Comparison of ENCODE assay signal across 7 cellular contexts in genomic region chr17:75059369-75060345, GRCh38. TPM values are rescaled to one million over a fixed set of nuclear protein-coding genes. Genes with fewer than 3 reads are reported as not detected.
A peak's percentile ranks its signal among the peaks of the same experiment; 100 is the strongest.
DNase-seq lines count a peak whose midpoint lies in the region; ATAC-seq, FAIRE-seq and TF ChIP-seq lines count a peak whose summit lies in the region.

No MANE protein-coding gene starts in this region.

- H2BK20ac ChIP-seq in H1 (ENCODE audit: low read length) = no peak overlapping the region

- H2BK120ac ChIP-seq in H1 (replicated peaks; ENCODE audit: low read depth, low read length) = no peak overlapping the region

- no peak overlapping the region for H3K27ac ChIP-seq in OCI-LY1 (ENCODE audit: low read depth, low read length, poor library complexity, severe bottlenecking)
- H3K27ac ChIP-seq in H1 (ENCODE audit: low read depth, low read length) = no peak overlapping the region

- POLR2A ChIA-PET in H1 (lab: Charles Lee; ENCODE audit: partially characterized antibody) = interaction anchor here (0.6 to 2.3 kb wide), 10 partner anchors 11 to 144 kb away, joined by 3 to 5 read pairs (median 3); partner anchors contain the start of genes ATP5PD, KCTD2 and SLC16A5
- POLR2A ChIA-PET in activated CD4-positive, alpha-beta memory T cell treated with anti-CD3 and anti-CD28 coated beads for 36 hours (lab: Charles Lee) = interaction anchor here (1.3 kb wide), 1 partner anchor 27 kb away, joined by 3 read pairs; no protein-coding TSS in a partner anchor

- 92% methylated on average over 25 of the region's 25 CpGs; no CpG with 5 or more reads in 1 of the 2 experiments for WGBS in H1 (ENCODE audit: extremely low coverage in 1 of 2, insufficient coverage in 1 of 2, insufficient read length in 1 of 2, insufficient replicate concordance in 2 of 2, low coverage in 1 of 2, low lambda C conversion rate in 2 of 2, missing lambda C conversion rate in 1 of 2), 2 experiments

- no peak overlapping the region for H3K23ac ChIP-seq in H1 (ENCODE audit: insufficient read length)

- H2AFZ ChIP-seq in OCI-LY1 (ENCODE audit: low read length) (no peak overlapping the region), H1 (ENCODE audit: low read length) (no peak overlapping the region)

- DNase-seq in H1 (ENCODE audit: low read depth in 1 of 2, low spot score in 2 of 2) (no peak), midbrain (lab: John Stamatoyannopoulos, UW) (peak; percentile 77), GM20000 (ENCODE audit: low spot score) (no peak)
- DNase-seq in activated CD4-positive, alpha-beta memory T cell treated with anti-CD3 and anti-CD28 coated beads for 36 hours = no peak

- H3K79me1 ChIP-seq in H1 (ENCODE audit: low read depth, low read length) = no peaks in the 10 kb centered on the region; the same call in 1 of the 2 replicates

- H3K14ac ChIP-seq in H1 (ENCODE audit: insufficient read length) = no peak overlapping the region

- no peaks in the 10 kb centered on the region for H3K9me3 Mint-ChIP-seq in activated CD4-positive, alpha-beta memory T cell treated with anti-CD3 and anti-CD28 coated beads for 36 hours

- TF ChIP-seq EP300 in H1 (IDR thresholded peaks at IDR 0.05; ENCODE audit: borderline replicate concordance in 1 of 2, low read depth in 2 of 2, low read length in 2 of 2) = no peak

- peaks cover 36% of the 10 kb centered on the region for H3K36me3 Mint-ChIP-seq in activated CD4-positive, alpha-beta memory T cell treated with anti-CD3 and anti-CD28 coated beads for 36 hours

- H4K8ac ChIP-seq in H1 (ENCODE audit: extremely low read depth, insufficient read depth, low read length) = no peak overlapping the region

- TF ChIP-seq POLR2A in H1 (IDR thresholded peaks at IDR 0.05; ENCODE audit: control extremely low read depth in 1 of 2, low read depth in 2 of 2, low read length in 2 of 2) = no peak

- H3K9me2 ChIP-seq in OCI-LY1 (ENCODE audit: low read depth, low read length) = no peaks in the 10 kb centered on the region

- ATAC-seq in HG03097 (IDR thresholded peaks at IDR 0.05; ENCODE audit: low FRiP score, unreplicated experiment) = no peak

- TF ChIP-seq RAD21 in H1 (IDR thresholded peaks at IDR 0.05 in 1 of 2, conservative IDR thresholded peaks at IDR 0.05 in 1 of 2; ENCODE audit: low read depth in 2 of 2, low read length in 2 of 2) = peak; percentile 13 to 38; a peak in 2 of 4 replicates

- H3K56ac ChIP-seq in H1 (replicated peaks; ENCODE audit: insufficient read length, low read depth, low read length) = no peak overlapping the region

- H3K18ac ChIP-seq in H1 (ENCODE audit: extremely low read depth, low read length) = no peak overlapping the region

- H3K4me3 ChIP-seq in OCI-LY1 (ENCODE audit: low read depth, low read length, poor library complexity, severe bottlenecking) (no peak overlapping the region), H1 (ENCODE audit: extremely low read depth in 1 of 4, insufficient read depth in 2 of 4, low read depth in 3 of 4, low read length in 4 of 4) (no peak overlapping the region)

- H3K79me2 ChIP-seq in OCI-LY1 (ENCODE audit: insufficient read depth, low read length) (no peaks in the 10 kb centered on the region), H1 (ENCODE audit: control insufficient read depth in 1 of 2, insufficient read depth in 2 of 2, low read length in 2 of 2) (peaks cover 0 to 12% of the 10 kb centered on the region in 2 experiments; a peak in 1 of 4 replicates)

- no peak overlapping the region for H4K91ac ChIP-seq in H1 (replicated peaks; ENCODE audit: insufficient read length, low read length)

- H3K4me2 ChIP-seq in OCI-LY1 (ENCODE audit: low read length) = no peak overlapping the region
- no peak overlapping the region for H3K4me2 ChIP-seq in H1 (ENCODE audit: insufficient read depth in 1 of 2, low read depth in 2 of 2, low read length in 2 of 2)

- H3K9me3 ChIP-seq in OCI-LY1 (ENCODE audit: low read length) (no peaks in the 10 kb centered on the region), H1 (ENCODE audit: insufficient read depth in 2 of 2, low read depth in 1 of 2, low read length in 1 of 2) (no peaks in the 10 kb centered on the region)

- peaks cover 7% of the 10 kb centered on the region for H3K4me1 Mint-ChIP-seq in activated CD4-positive, alpha-beta memory T cell treated with anti-CD3 and anti-CD28 coated beads for 36 hours (ENCODE audit: low read depth)

- no peaks in the 10 kb centered on the region for H3K23me2 ChIP-seq in H1 (ENCODE audit: low read depth, low read length)

- no peak overlapping the region for H2BK15ac ChIP-seq in H1 (ENCODE audit: low read length)

- no peak overlapping the region for H3K27ac Mint-ChIP-seq in activated CD4-positive, alpha-beta memory T cell treated with anti-CD3 and anti-CD28 coated beads for 36 hours

- H3K27me3 ChIP-seq in OCI-LY1 (ENCODE audit: insufficient read depth, low read length) (no peaks in the 10 kb centered on the region), H1 (replicated peaks in 1 of 4; ENCODE audit: control insufficient read depth in 3 of 4, extremely low read depth in 1 of 4, insufficient read depth in 3 of 4, low read length in 3 of 4) (no peaks in the 10 kb centered on the region)

- TF ChIP-seq CTCF in GM12872 (IDR thresholded peaks at IDR 0.05; ENCODE audit: insufficient read depth, low read depth, low read length) (0 out of 3 replicates have a peak, but pooled peaks have one; percentile 11), OCI-LY1 (IDR thresholded peaks at IDR 0.05; ENCODE audit: low read length) (peak; percentile 31; the same call in 1 of the 2 replicates), H1 (IDR thresholded peaks at IDR 0.05; ENCODE audit: control extremely low read depth in 1 of 3, insufficient read depth in 1 of 3, low read depth in 1 of 3, low read length in 3 of 3) (peak in 2 of 3 experiments; percentile 27; a peak in 2 of 4 replicates), GM20000 (IDR thresholded peaks at IDR 0.05; ENCODE audit: extremely low read depth, missing control alignments) (no peak)

- no peaks in the 10 kb centered on the region for H3K27me3 Mint-ChIP-seq in activated CD4-positive, alpha-beta memory T cell treated with anti-CD3 and anti-CD28 coated beads for 36 hours

- no peak overlapping the region for H2AK5ac ChIP-seq in H1 (ENCODE audit: low read depth, low read length)

- no peak overlapping the region for H2BK5ac ChIP-seq in H1 (ENCODE audit: low read depth, low read length)

- no peaks in the 10 kb centered on the region for H4K20me1 ChIP-seq in OCI-LY1 (ENCODE audit: insufficient read depth, low read length)
- H4K20me1 ChIP-seq in H1 (replicated peaks in 1 of 2; ENCODE audit: control insufficient read depth in 1 of 2, insufficient read depth in 2 of 2, low read length in 2 of 2) = peaks cover 3 to 12% of the 10 kb centered on the region in 2 experiments

- H4K5ac ChIP-seq in H1 (ENCODE audit: insufficient read length, low read depth, low read length) = no peak overlapping the region

- CTCF ChIA-PET in H1 (lab: Charles Lee; ENCODE audit: partially characterized antibody) = interaction anchor here (0.6 to 8.1 kb wide), 32 partner anchors 9 to 307 kb away, joined by 3 to 81 read pairs (median 4); partner anchors contain the start of genes ARMC7, KCTD2, NT5C and SLC16A5
- CTCF ChIA-PET in activated CD4-positive, alpha-beta memory T cell treated with anti-CD3 and anti-CD28 coated beads for 36 hours (lab: Charles Lee) = interaction anchor here (0.6 to 2.5 kb wide), 17 partner anchors 10 to 246 kb away, joined by 3 to 8 read pairs (median 4); partner anchors contain the start of gene NUP85

- H3K4me1 ChIP-seq in OCI-LY1 (ENCODE audit: insufficient read depth, low read length, severe bottlenecking) = no peaks in the 10 kb centered on the region
- H3K4me1 ChIP-seq in H1 (replicated peaks in 1 of 4; ENCODE audit: control insufficient read depth in 3 of 4, insufficient read depth in 4 of 4, low read length in 3 of 4) = no peaks in the 10 kb centered on the region

- no peak for FAIRE-seq in H1 (lab: Jason Lieb, UNC)

- no peak overlapping the region for H3K4me3 Mint-ChIP-seq in activated CD4-positive, alpha-beta memory T cell treated with anti-CD3 and anti-CD28 coated beads for 36 hours

- H3K9ac ChIP-seq in OCI-LY1 (ENCODE audit: low read length) (no peak overlapping the region), H1 (replicated peaks in 1 of 4; ENCODE audit: extremely low read depth in 1 of 4, low read depth in 3 of 4, low read length in 3 of 4) (no peak overlapping the region)

- H3K36me3 ChIP-seq in OCI-LY1 (ENCODE audit: insufficient read depth, low read length) (peaks cover 38% of the 10 kb centered on the region), H1 (ENCODE audit: control insufficient read depth in 2 of 4, insufficient read depth in 4 of 4, low read length in 3 of 4) (peaks cover 17 to 68% (median 44%) of the 10 kb centered on the region in 4 experiments)

- intact Hi-C loops in activated CD4-positive, alpha-beta memory T cell treated with anti-CD3 and anti-CD28 coated beads for 36 hours (cut with micrococcal nuclease) = no loop called here

- H2BK12ac ChIP-seq in H1 (ENCODE audit: low read depth, low read length) = no peak overlapping the region

- peak overlapping the region; percentile 69 for H3K4ac ChIP-seq in H1 (replicated peaks; ENCODE audit: insufficient read length, low read depth, low read length)

- no peaks in the 10 kb centered on the region for H3F3A ChIP-seq in OCI-LY1 (ENCODE audit: insufficient read depth, low read length)

RNA-seq across cellular contexts. Expression of gene KCTD2, which starts 12.6 kb away (rescaled TPM):
- total RNA-seq in H1 (2021; fragmentation: NEBNext Ultra II Directional; extraction: Animal tissue kit (Norgen Biotek cat#: 25700)) = 33.7 and 34.1 TPM in 2 replicates
- 32.6 and 36.8 TPM in 2 replicates for polyA plus RNA-seq in H1 (2011; rRNA removed)
- polyA plus RNA-seq in H1 (2011; cell fraction: cytosol; rRNA removed) = 34.2 TPM
- 34.2 TPM for polyA plus RNA-seq in H1 (2011; cell fraction: nucleus; rRNA removed)
- 28.4 to 33.2 TPM (median 30.1 TPM) in 4 replicates for polyA plus RNA-seq in H1 (2012, experiment 1 of 2)
- 27.2 TPM for polyA plus RNA-seq in H1 (2012, experiment 2 of 2)
- polyA plus RNA-seq in H1 (2013, experiment 1 of 2) = 19.6 TPM
- polyA plus RNA-seq in H1 (2013, experiment 2 of 2) = 19.1 TPM
- polyA minus RNA-seq in H1 (2011; rRNA and poly(A)+ RNA removed) = 40.0 and 40.9 TPM in 2 replicates
- 16.6 TPM for polyA minus RNA-seq in H1 (2011; cell fraction: cytosol; rRNA and poly(A)+ RNA removed)
- 13.5 TPM for polyA minus RNA-seq in H1 (2011; cell fraction: nucleus; rRNA and poly(A)+ RNA removed)
- total RNA-seq in activated CD4-positive, alpha-beta memory T cell treated with anti-CD3 and anti-CD28 coated beads for 36 hours = 10 to 100 TPM; 20.6 to 23.3 TPM

RNA-seq across cellular contexts. Expression of gene ATP5PD, which starts 12.9 kb away (rescaled TPM):
- 326 and 335 TPM in 2 replicates for total RNA-seq in H1 (2021; fragmentation: NEBNext Ultra II Directional; extraction: Animal tissue kit (Norgen Biotek cat#: 25700))
- 254 and 407 TPM in 2 replicates for polyA plus RNA-seq in H1 (2011; rRNA removed)
- polyA plus RNA-seq in H1 (2011; cell fraction: cytosol; rRNA removed) = 359 TPM
- polyA plus RNA-seq in H1 (2011; cell fraction: nucleus; rRNA removed) = 101 TPM
- polyA plus RNA-seq in H1 (2012, experiment 1 of 2) = 445 to 644 TPM (median 486 TPM) in 4 replicates
- 293 TPM for polyA plus RNA-seq in H1 (2012, experiment 2 of 2)
- 532 TPM for polyA plus RNA-seq in H1 (2013, experiment 1 of 2)
- polyA plus RNA-seq in H1 (2013, experiment 2 of 2) = 533 TPM
- polyA minus RNA-seq in H1 (2011; rRNA and poly(A)+ RNA removed) = 160 and 164 TPM in 2 replicates
- polyA minus RNA-seq in H1 (2011; cell fraction: cytosol; rRNA and poly(A)+ RNA removed) = 92.8 TPM
- polyA minus RNA-seq in H1 (2011; cell fraction: nucleus; rRNA and poly(A)+ RNA removed) = 69.1 TPM
- 100 to 1,000 TPM; 249 to 261 TPM for total RNA-seq in activated CD4-positive, alpha-beta memory T cell treated with anti-CD3 and anti-CD28 coated beads for 36 hours

RNA-seq across cellular contexts. Expression of gene SLC16A5, which starts 28.1 kb away (rescaled TPM):
- total RNA-seq in H1 (2021; fragmentation: NEBNext Ultra II Directional; extraction: Animal tissue kit (Norgen Biotek cat#: 25700)) = 16.6 and 17.1 TPM in 2 replicates
- 34.7 and 54.8 TPM in 2 replicates for polyA plus RNA-seq in H1 (2011; rRNA removed)
- polyA plus RNA-seq in H1 (2011; cell fraction: cytosol; rRNA removed) = 28.9 TPM
- 82.9 TPM for polyA plus RNA-seq in H1 (2011; cell fraction: nucleus; rRNA removed)
- 14.3 to 26.5 TPM (median 20.8 TPM) in 4 replicates for polyA plus RNA-seq in H1 (2012, experiment 1 of 2)
- polyA plus RNA-seq in H1 (2012, experiment 2 of 2) = 12.9 TPM
- 22.7 TPM for polyA plus RNA-seq in H1 (2013, experiment 1 of 2)
- 21.6 TPM for polyA plus RNA-seq in H1 (2013, experiment 2 of 2)
- 15.2 and 17.8 TPM in 2 replicates for polyA minus RNA-seq in H1 (2011; rRNA and poly(A)+ RNA removed)
- polyA minus RNA-seq in H1 (2011; cell fraction: cytosol; rRNA and poly(A)+ RNA removed) = 11.3 TPM
- 24.1 TPM for polyA minus RNA-seq in H1 (2011; cell fraction: nucleus; rRNA and poly(A)+ RNA removed)
- total RNA-seq in activated CD4-positive, alpha-beta memory T cell treated with anti-CD3 and anti-CD28 coated beads for 36 hours = 1 to 10 TPM; 6.7 to 7.7 TPM

RNA-seq across cellular contexts. Expression of gene MRPL58, which starts 47.2 kb away (rescaled TPM):
- total RNA-seq in H1 (2021; fragmentation: NEBNext Ultra II Directional; extraction: Animal tissue kit (Norgen Biotek cat#: 25700)) = 48.5 and 49.1 TPM in 2 replicates
- polyA plus RNA-seq in H1 (2011; rRNA removed) = 43.2 and 43.6 TPM in 2 replicates
- 73.0 TPM for polyA plus RNA-seq in H1 (2011; cell fraction: cytosol; rRNA removed)
- 28.6 TPM for polyA plus RNA-seq in H1 (2011; cell fraction: nucleus; rRNA removed)
- 34.5 to 60.5 TPM (median 52.3 TPM) in 4 replicates for polyA plus RNA-seq in H1 (2012, experiment 1 of 2)
- 70.9 TPM for polyA plus RNA-seq in H1 (2012, experiment 2 of 2)
- polyA plus RNA-seq in H1 (2013, experiment 1 of 2) = 43.0 TPM
- 40.8 TPM for polyA plus RNA-seq in H1 (2013, experiment 2 of 2)
- 16.1 and 20.3 TPM in 2 replicates for polyA minus RNA-seq in H1 (2011; rRNA and poly(A)+ RNA removed)
- polyA minus RNA-seq in H1 (2011; cell fraction: cytosol; rRNA and poly(A)+ RNA removed) = 14.9 TPM
- 21.0 TPM for polyA minus RNA-seq in H1 (2011; cell fraction: nucleus; rRNA and poly(A)+ RNA removed)
- total RNA-seq in activated CD4-positive, alpha-beta memory T cell treated with anti-CD3 and anti-CD28 coated beads for 36 hours = 10 to 100 TPM; 57.7 TPM

RNA-seq across cellular contexts. Expression of gene ARMC7, which starts 50.1 kb away (rescaled TPM):
- total RNA-seq in H1 (2021; fragmentation: NEBNext Ultra II Directional; extraction: Animal tissue kit (Norgen Biotek cat#: 25700)) = 13.6 TPM in 2 replicates
- 9.8 and 12.4 TPM in 2 replicates for polyA plus RNA-seq in H1 (2011; rRNA removed)
- 7.4 TPM for polyA plus RNA-seq in H1 (2011; cell fraction: cytosol; rRNA removed)
- 12.7 TPM for polyA plus RNA-seq in H1 (2011; cell fraction: nucleus; rRNA removed)
- polyA plus RNA-seq in H1 (2012, experiment 1 of 2) = 14.0 to 16.0 TPM (median 14.9 TPM) in 4 replicates
- 13.2 TPM for polyA plus RNA-seq in H1 (2012, experiment 2 of 2)
- 8.2 TPM for polyA plus RNA-seq in H1 (2013, experiment 1 of 2)
- 7.8 TPM for polyA plus RNA-seq in H1 (2013, experiment 2 of 2)
- 12.2 and 13.7 TPM in 2 replicates for polyA minus RNA-seq in H1 (2011; rRNA and poly(A)+ RNA removed)
- polyA minus RNA-seq in H1 (2011; cell fraction: cytosol; rRNA and poly(A)+ RNA removed) = 10.2 TPM
- 12.6 TPM for polyA minus RNA-seq in H1 (2011; cell fraction: nucleus; rRNA and poly(A)+ RNA removed)
- total RNA-seq in activated CD4-positive, alpha-beta memory T cell treated with anti-CD3 and anti-CD28 coated beads for 36 hours = 1 to 10 TPM; 6.5 to 8.2 TPM
